1 cellular context compared by ENCODE assay signal in the genomic region with DNA sequence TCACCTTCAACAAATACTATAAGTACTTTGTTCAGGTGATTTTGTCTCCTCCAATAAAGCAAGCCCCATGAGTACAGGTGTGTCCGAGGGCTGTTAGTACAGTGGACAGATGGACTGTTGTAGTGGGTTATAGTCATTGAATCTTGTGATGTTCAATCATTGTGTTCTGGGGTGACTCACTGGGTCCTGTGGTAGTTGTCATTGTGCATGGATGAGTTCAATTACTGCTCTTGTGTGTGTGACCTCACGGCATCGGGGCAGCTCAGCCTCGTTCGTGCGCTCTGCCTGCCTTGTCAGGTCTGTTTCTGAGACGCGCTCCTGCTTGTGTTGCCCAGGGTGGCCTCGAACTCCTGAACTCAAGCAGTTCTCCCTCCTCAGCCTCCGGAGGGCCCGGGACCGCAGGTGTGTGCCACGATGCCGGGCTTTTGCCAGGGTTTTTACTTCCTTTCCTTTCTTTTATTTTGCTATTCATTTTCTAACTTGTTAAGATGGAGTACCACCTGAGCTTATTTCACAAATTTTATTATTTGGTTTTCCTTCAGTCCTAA.
TF ChIP-seq lines count a peak whose summit lies in the region.

No MANE protein-coding gene starts in this region.

TF ChIP-seq in GM12878, 131 proteins besides CTCF, POLR2A, EP300 and RAD21 (continued from another document):
- TF ChIP-seq, protein P1, sequence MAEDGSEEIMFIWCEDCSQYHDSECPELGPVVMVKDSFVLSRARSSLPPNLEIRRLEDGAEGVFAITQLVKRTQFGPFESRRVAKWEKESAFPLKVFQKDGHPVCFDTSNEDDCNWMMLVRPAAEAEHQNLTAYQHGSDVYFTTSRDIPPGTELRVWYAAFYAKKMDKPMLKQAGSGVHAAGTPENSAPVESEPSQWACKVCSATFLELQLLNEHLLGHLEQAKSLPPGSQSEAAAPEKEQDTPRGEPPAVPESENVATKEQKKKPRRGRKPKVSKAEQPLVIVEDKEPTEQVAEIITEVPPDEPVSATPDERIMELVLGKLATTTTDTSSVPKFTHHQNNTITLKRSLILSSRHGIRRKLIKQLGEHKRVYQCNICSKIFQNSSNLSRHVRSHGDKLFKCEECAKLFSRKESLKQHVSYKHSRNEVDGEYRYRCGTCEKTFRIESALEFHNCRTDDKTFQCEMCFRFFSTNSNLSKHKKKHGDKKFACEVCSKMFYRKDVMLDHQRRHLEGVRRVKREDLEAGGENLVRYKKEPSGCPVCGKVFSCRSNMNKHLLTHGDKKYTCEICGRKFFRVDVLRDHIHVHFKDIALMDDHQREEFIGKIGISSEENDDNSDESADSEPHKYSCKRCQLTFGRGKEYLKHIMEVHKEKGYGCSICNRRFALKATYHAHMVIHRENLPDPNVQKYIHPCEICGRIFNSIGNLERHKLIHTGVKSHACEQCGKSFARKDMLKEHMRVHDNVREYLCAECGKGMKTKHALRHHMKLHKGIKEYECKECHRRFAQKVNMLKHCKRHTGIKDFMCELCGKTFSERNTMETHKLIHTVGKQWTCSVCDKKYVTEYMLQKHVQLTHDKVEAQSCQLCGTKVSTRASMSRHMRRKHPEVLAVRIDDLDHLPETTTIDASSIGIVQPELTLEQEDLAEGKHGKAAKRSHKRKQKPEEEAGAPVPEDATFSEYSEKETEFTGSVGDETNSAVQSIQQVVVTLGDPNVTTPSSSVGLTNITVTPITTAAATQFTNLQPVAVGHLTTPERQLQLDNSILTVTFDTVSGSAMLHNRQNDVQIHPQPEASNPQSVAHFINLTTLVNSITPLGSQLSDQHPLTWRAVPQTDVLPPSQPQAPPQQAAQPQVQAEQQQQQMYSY (CRISPR knock-in tag; IDR thresholded peaks at IDR 0.05), result no peak
- TF ChIP-seq TAF1 (IDR thresholded peaks at IDR 0.05; ENCODE audit: borderline replicate concordance, low read depth, low read length), result no peak
- TF ChIP-seq DPF2 (IDR thresholded peaks at IDR 0.05), result no peak
- TF ChIP-seq E2F8 (IDR thresholded peaks at IDR 0.05; ENCODE audit: low read depth, partially characterized antibody), result no peak
- no peak for TF ChIP-seq ZSCAN29 (IDR thresholded peaks at IDR 0.05)
- TF ChIP-seq JUND (IDR thresholded peaks at IDR 0.05; ENCODE audit: low read depth, low read length), result no peak
- no peak for TF ChIP-seq ETV6 (conservative IDR thresholded peaks at IDR 0.05 in 1 of 2, IDR thresholded peaks at IDR 0.05 in 1 of 2; ENCODE audit: borderline replicate concordance in 1 of 2, low read depth in 1 of 2)
